ENCODE assay signal across 8 cellular contexts in the genomic region with DNA sequence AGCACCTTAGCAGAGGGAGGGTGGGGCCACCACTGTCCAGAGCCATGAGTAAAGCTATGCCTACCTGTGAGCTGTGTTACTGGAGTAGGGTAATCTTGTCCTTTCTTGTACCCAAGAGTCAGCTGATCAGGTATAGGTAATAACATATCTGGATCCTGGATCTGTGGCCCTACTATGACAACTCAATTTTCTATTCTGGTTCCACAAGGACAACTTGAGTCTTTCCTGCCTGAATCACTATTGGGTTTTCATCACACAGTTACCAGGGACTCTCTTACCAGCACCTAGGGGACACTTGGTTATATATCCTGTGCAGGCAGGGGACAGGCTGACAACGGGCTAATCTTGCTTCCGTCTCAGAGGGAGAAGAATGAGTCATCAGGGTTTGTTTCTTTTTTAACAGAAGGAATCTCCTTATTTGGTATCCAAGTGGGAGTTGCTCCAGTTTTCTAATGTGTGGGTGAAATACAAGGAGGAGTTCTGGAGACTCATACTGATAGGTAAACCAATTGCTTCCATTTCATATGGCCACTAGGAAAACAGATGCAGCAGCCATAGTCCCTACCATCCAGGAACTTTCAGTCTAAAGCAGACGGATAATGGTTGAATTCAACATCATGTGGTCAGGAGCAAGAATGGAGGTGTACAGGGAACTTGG. TPM values are rescaled to one million over a fixed set of nuclear protein-coding genes. Genes with fewer than 3 reads are reported as not detected.
DNase-seq lines count a peak whose midpoint lies in the region; ATAC-seq and TF ChIP-seq lines count a peak whose summit lies in the region.

No MANE protein-coding gene starts in this region.

- no peaks in the 10 kb centered on the region for H3K27me3 Mint-ChIP-seq in activated naive CD4-positive, alpha-beta T cell treated with anti-CD3 and anti-CD28 coated beads, Interleukin-2, amount 50 U/mL, for 24 hours
- H3K27me3 Mint-ChIP-seq in stimulated activated naive B cell treated with anti-CD40 and anti-IgM and Interleukin-4, amounts not matched to agents 10 μg/mL and 1 μg/mL and 100 μg/mL, for 72 hours: no peaks in the 10 kb centered on the region

- H2AK9ac ChIP-seq in IMR-90 (replicated peaks; ENCODE audit: low read depth, low read length, poor library complexity): no peak overlapping the region

- H3K4ac ChIP-seq in IMR-90 (ENCODE audit: low read depth, low read length): peak overlapping the region; percentile 83

- 0 out of 2 replicates have a peak overlapping the region, but pooled peaks have one; percentile 48 for H3K18ac ChIP-seq in IMR-90 (ENCODE audit: low read depth, low read length)

- peak overlapping the region; percentile 91; the same call in 1 of the 3 replicates for H2BK15ac ChIP-seq in IMR-90 (ENCODE audit: low read depth, low read length)

- H3K4me2 ChIP-seq in IMR-90 (ENCODE audit: low read depth, low read length): peak overlapping the region; percentile 56; the same call in 1 of the 2 replicates

- no peak for TF ChIP-seq CTCF in IMR-90 (conservative IDR thresholded peaks at IDR 0.05; ENCODE audit: low read depth, low read length)

- peak overlapping the region; percentile 78 for H2BK120ac ChIP-seq in IMR-90 (ENCODE audit: low read depth, low read length)

- peak overlapping the region; percentile 81 for H2BK5ac ChIP-seq in IMR-90 (ENCODE audit: low read depth, low read length, poor library complexity, severe bottlenecking)

- H2BK20ac ChIP-seq in IMR-90 (ENCODE audit: low read depth, low read length): peak overlapping the region; percentile 71; the same call in 1 of the 2 replicates

- peak overlapping the region; percentile 88 for H2AK5ac ChIP-seq in IMR-90 (ENCODE audit: low read depth, low read length)

- DNase-seq in activated effector memory CD4-positive, alpha-beta T cell treated with anti-CD3 and anti-CD28 coated beads, Interleukin-2, amount 50 U/mL, for 16 hours: peak; percentile 78
- no peak for DNase-seq in activated effector memory CD4-positive, alpha-beta T cell treated with Interleukin-2 at 50 U/mL for 16 hours
- DNase-seq in IMR-90 (peak; percentile 80), left ventricle myocardium superior (no peak), NCI-H1105 (lab: John Stamatoyannopoulos, UW) (no peak), KG1 (lab: John Stamatoyannopoulos, UW) (no peak)
- no peak for DNase-seq in stimulated activated naive B cell treated with anti-CD40 and anti-IgM and Interleukin-4, amounts not matched to agents 10 μg/mL and 1 μg/mL and 100 μg/mL, for 72 hours

- peak overlapping the region; percentile 97 for H3K4me3 Mint-ChIP-seq in activated naive CD4-positive, alpha-beta T cell treated with anti-CD3 and anti-CD28 coated beads, Interleukin-2, amount 50 U/mL, for 24 hours
- peak overlapping the region; percentile 56 to 73 for H3K4me3 Mint-ChIP-seq in stimulated activated naive B cell treated with anti-CD40 and anti-IgM and Interleukin-4, amounts not matched to agents 10 μg/mL and 1 μg/mL and 100 μg/mL, for 72 hours

- POLR2A ChIA-PET in IMR-90 (lab: Charles Lee; ENCODE audit: unreplicated experiment): no interaction called here

- peaks cover 19% of the 10 kb centered on the region for H3K4me1 ChIP-seq in IMR-90 (ENCODE audit: control insufficient read depth, insufficient read depth, low read length)

- no peak for TF ChIP-seq RAD21 in IMR-90 (IDR thresholded peaks at IDR 0.05; ENCODE audit: low read length)

- no peaks in the 10 kb centered on the region for H3K9me3 Mint-ChIP-seq in activated naive CD4-positive, alpha-beta T cell treated with anti-CD3 and anti-CD28 coated beads, Interleukin-2, amount 50 U/mL, for 24 hours
- H3K9me3 Mint-ChIP-seq in stimulated activated naive B cell treated with anti-CD40 and anti-IgM and Interleukin-4, amounts not matched to agents 10 μg/mL and 1 μg/mL and 100 μg/mL, for 72 hours: peaks cover 0 to 2% of the 10 kb centered on the region in 2 donors

- no peaks in the 10 kb centered on the region for H3K27me3 ChIP-seq in IMR-90 (ENCODE audit: control insufficient read depth, insufficient read depth, low read length)

- H3K9me3 ChIP-seq in IMR-90 (ENCODE audit: control insufficient read depth, insufficient read depth, low read length): peaks cover 2% of the 10 kb centered on the region; the same call in 1 of the 2 replicates

- no peak overlapping the region for H3K4me3 ChIP-seq in IMR-90 (ENCODE audit: insufficient read depth, low read depth, low read length)

- H4K91ac ChIP-seq in IMR-90 (ENCODE audit: insufficient read depth, low read depth, low read length): peak overlapping the region; percentile 68; the same call in 1 of the 2 replicates

- peaks cover 9% of the 10 kb centered on the region for H3K9me1 ChIP-seq in IMR-90 (ENCODE audit: insufficient read depth, low read length)

- CTCF ChIA-PET in IMR-90 (lab: Yijun Ruan, JAX): no interaction called here

- peak overlapping the region; percentile 69; the same call in 1 of the 2 replicates for H3K23ac ChIP-seq in IMR-90 (ENCODE audit: low read depth, low read length)

- no peak for TF ChIP-seq POLR2A in IMR-90 (IDR thresholded peaks at IDR 0.05; ENCODE audit: low read depth, low read length)

- H3K9ac ChIP-seq in IMR-90 (ENCODE audit: low read depth, low read length): no peak overlapping the region

- peaks cover 14% of the 10 kb centered on the region for H4K20me1 ChIP-seq in IMR-90 (ENCODE audit: insufficient read depth, low read length)

- dilution Hi-C loops in IMR-90 (cut with HindIII; ENCODE audit: low sequenced_read_pairs, unreplicated experiment): no loop called here

- ATAC-seq in IMR-90 (ENCODE audit: low read depth) (peak; percentile 64), left ventricle myocardium superior (peak; percentile 78)
- peak; percentile 58 to 60 for ATAC-seq in stimulated activated naive B cell treated with anti-CD40 and anti-IgM and Interleukin-4, amounts not matched to agents 10 μg/mL and 1 μg/mL and 100 μg/mL, for 72 hours (replicated peaks)

- BruUV-seq in IMR-90 (replicated peaks; lab: Mats Ljungman, UMichigan): no TSS peak

- H3K36me3 ChIP-seq in IMR-90 (ENCODE audit: control insufficient read depth, insufficient read depth, low read length): peaks cover 17% of the 10 kb centered on the region

- peak overlapping the region; percentile 93 for H3K27ac Mint-ChIP-seq in activated naive CD4-positive, alpha-beta T cell treated with anti-CD3 and anti-CD28 coated beads, Interleukin-2, amount 50 U/mL, for 24 hours
- H3K27ac Mint-ChIP-seq in stimulated activated naive B cell treated with anti-CD40 and anti-IgM and Interleukin-4, amounts not matched to agents 10 μg/mL and 1 μg/mL and 100 μg/mL, for 72 hours: peak overlapping the region; percentile 74

- no CpG with 5 or more reads among the region's 3 CpGs for WGBS in IMR-90 (ENCODE audit: extremely low coverage in 2 of 2, insufficient read length in 1 of 2), 2 experiments

- no peak overlapping the region; the same call in 1 of the 2 replicates for H4K5ac ChIP-seq in IMR-90 (ENCODE audit: low read depth, low read length)

- intact Hi-C loops in IMR-90 (cut with micrococcal nuclease): no loop called here
- intact Hi-C loops in left ventricle myocardium superior (cut with micrococcal nuclease): no loop called here

- peaks cover 40 to 65% of the 10 kb centered on the region in 2 experiments for H3K79me1 ChIP-seq in IMR-90 (ENCODE audit: low read depth in 1 of 2, low read length in 2 of 2)

- H3K4me1 Mint-ChIP-seq in activated naive CD4-positive, alpha-beta T cell treated with anti-CD3 and anti-CD28 coated beads, Interleukin-2, amount 50 U/mL, for 24 hours: peaks cover 90% of the 10 kb centered on the region
- peaks cover 31 to 73% of the 10 kb centered on the region in 2 donors for H3K4me1 Mint-ChIP-seq in stimulated activated naive B cell treated with anti-CD40 and anti-IgM and Interleukin-4, amounts not matched to agents 10 μg/mL and 1 μg/mL and 100 μg/mL, for 72 hours

- H3K56ac ChIP-seq in IMR-90 (ENCODE audit: extremely low read depth, insufficient read depth, low read length): peak overlapping the region; percentile 41; the same call in 1 of the 2 replicates

- H3K27ac ChIP-seq in IMR-90 (ENCODE audit: insufficient read depth, low read length): peak overlapping the region; percentile 55; the same call in 1 of the 2 replicates

- no peak overlapping the region for H2AFZ ChIP-seq in IMR-90 (replicated peaks; ENCODE audit: low read length, poor library complexity)

- H3K36me3 Mint-ChIP-seq in activated naive CD4-positive, alpha-beta T cell treated with anti-CD3 and anti-CD28 coated beads, Interleukin-2, amount 50 U/mL, for 24 hours: peaks cover 63% of the 10 kb centered on the region
- peaks cover 54 to 65% of the 10 kb centered on the region in 2 donors for H3K36me3 Mint-ChIP-seq in stimulated activated naive B cell treated with anti-CD40 and anti-IgM and Interleukin-4, amounts not matched to agents 10 μg/mL and 1 μg/mL and 100 μg/mL, for 72 hours

- H4K8ac ChIP-seq in IMR-90 (ENCODE audit: low read depth in 2 of 2, low read length in 2 of 2): peak overlapping the region; percentile 39 to 86; a peak in 2 of 4 replicates

- H3K14ac ChIP-seq in IMR-90 (replicated peaks; ENCODE audit: low read depth, low read length): peak overlapping the region; percentile 81; the same call in 1 of the 2 replicates

- in situ Hi-C loops in IMR-90 (cut with MboI; ENCODE audit: low sequenced_read_pairs): no loop called here

TF ChIP-seq in IMR-90, 13 proteins besides CTCF, POLR2A, EP300 and RAD21:
- no peak for TF ChIP-seq MAZ (IDR thresholded peaks at IDR 0.05; ENCODE audit: borderline replicate concordance, low read depth, low read length)
- peak; percentile 72; the same call in 1 of the 2 replicates for TF ChIP-seq FOS (IDR thresholded peaks at IDR 0.05; ENCODE audit: low read depth, low read length)

RNA-seq across cellular contexts. Expression of a gene that starts 6.8 kb away (rescaled TPM):
- 15.6 and 22.2 TPM in 2 replicates for total RNA-seq in IMR-90 (2012; rRNA removed)
- 2.2 and 2.5 TPM in 2 replicates for polyA plus RNA-seq in IMR-90 (2012; rRNA removed)
- polyA plus RNA-seq in IMR-90 (2012; cell fraction: cytosol; rRNA removed): 0.55 and 3.8 TPM in 2 replicates
- 0.82 and 2.9 TPM in 2 replicates for polyA plus RNA-seq in IMR-90 (2012; cell fraction: nucleus; rRNA removed; ENCODE audit: low replicate concordance)
- total RNA-seq in left ventricle myocardium superior: 5.2 TPM

Comparison
In these comparisons a context has a peak if more than half of its experiments do, and no peak if none do; other contexts are left out.
1. DNase-seq: peak in activated effector memory CD4-positive, alpha-beta T cell treated with anti-CD3 and anti-CD28 coated beads, Interleukin-2, amount 50 U/mL, for 16 hours (single experiment) and IMR-90 (single experiment); none in activated effector memory CD4-positive, alpha-beta T cell treated with Interleukin-2 at 50 U/mL for 16 hours (single experiment), left ventricle myocardium superior (single experiment), stimulated activated naive B cell treated with anti-CD40 and anti-IgM and Interleukin-4, amounts not matched to agents 10 μg/mL and 1 μg/mL and 100 μg/mL, for 72 hours (single experiment), NCI-H1105 (single experiment) and KG1 (single experiment).
2. Peak in every context shown above with its lines, with median percentiles within 50 percentile points of each other: ATAC-seq.